Comparison of ENCODE assay signal across 8 cellular contexts in the genomic region with DNA sequence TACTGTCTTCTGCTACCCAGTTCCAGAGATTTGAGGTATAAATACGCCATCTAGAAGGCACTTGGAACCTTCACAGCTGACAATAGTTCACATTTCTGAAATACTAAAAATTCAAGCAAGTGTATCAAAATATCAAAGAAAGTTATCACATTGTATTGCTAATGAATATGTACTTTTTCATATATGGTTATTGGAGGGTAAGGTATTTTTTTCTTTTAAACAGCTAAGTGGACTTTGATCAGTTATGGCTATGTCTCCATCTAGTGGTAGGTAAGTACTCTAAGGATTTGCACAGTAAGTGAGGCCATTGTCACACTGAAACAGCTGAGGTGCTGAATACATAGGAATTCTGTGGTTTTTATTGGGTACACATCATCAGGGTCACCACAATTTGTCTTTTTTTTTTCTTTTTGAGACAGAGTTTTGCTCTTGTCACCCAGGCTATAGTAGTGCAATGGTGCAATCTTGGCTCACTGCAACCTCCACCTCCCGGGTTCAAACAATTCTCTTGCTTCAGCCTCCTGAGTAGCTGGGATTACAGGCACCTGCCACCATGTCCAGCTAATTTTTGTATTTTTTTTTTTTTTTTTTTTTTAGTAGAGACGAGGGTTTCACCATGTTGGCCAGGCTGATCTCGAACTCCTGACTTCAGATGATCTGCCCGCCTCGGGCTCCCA. TPM values are rescaled to one million over a fixed set of nuclear protein-coding genes. Genes with fewer than 3 reads are reported as not detected.
DNase-seq lines count a peak whose midpoint lies in the region; ATAC-seq and TF ChIP-seq lines count a peak whose summit lies in the region.

No MANE protein-coding gene starts in this region.

- peaks cover 3% of the 10 kb centered on the region for H3K27me3 Mint-ChIP-seq in endodermal cell (ENCODE audit: insufficient read depth)

- no peak overlapping the region for H3K27ac ChIP-seq in endodermal cell (ENCODE audit: low read depth, low read length)
- H3K27ac ChIP-seq in mesendoderm (ENCODE audit: low read depth, low read length), result no peak overlapping the region

- H2BK5ac ChIP-seq in mesendoderm (ENCODE audit: low read length), result no peak overlapping the region

- H3K4me3 ChIP-seq in endodermal cell (ENCODE audit: low read length) (no peak overlapping the region), mesendoderm (ENCODE audit: low read length) (no peak overlapping the region)

- H3K4me1 Mint-ChIP-seq in endodermal cell, result no peaks in the 10 kb centered on the region

- peak; percentile 93 for TF ChIP-seq CTCF in endodermal cell (conservative IDR thresholded peaks at IDR 0.05)

- ATAC-seq in GM18867 (IDR thresholded peaks at IDR 0.05; ENCODE audit: unreplicated experiment) (peak; percentile 73), GM18873 (IDR thresholded peaks at IDR 0.05; ENCODE audit: low FRiP score, unreplicated experiment) (no peak), HG03457 (IDR thresholded peaks at IDR 0.05; ENCODE audit: unreplicated experiment) (no peak)

- no peaks in the 10 kb centered on the region for H3K9me3 Mint-ChIP-seq in endodermal cell

- no peak overlapping the region for H3K9ac ChIP-seq in endodermal cell (ENCODE audit: extremely low read depth, low read length, poor library complexity, severe bottlenecking)
- no peak overlapping the region for H3K9ac ChIP-seq in mesendoderm (ENCODE audit: low read length)

- no peak overlapping the region for H2AK5ac ChIP-seq in mesendoderm (ENCODE audit: low read length)

- 80 to 100% methylated on average over 1 to 6 of the region's 6 CpGs for WGBS in endodermal cell (ENCODE audit: insufficient coverage in 1 of 2, insufficient read length in 1 of 2), 2 experiments
- WGBS in mesendoderm (ENCODE audit: extremely low coverage, insufficient coverage, low lambda C conversion rate), result no CpG with 5 or more reads among the region's 6 CpGs

- H3K27me3 ChIP-seq in endodermal cell (ENCODE audit: control insufficient read depth, insufficient read depth, low read length, poor library complexity, severe bottlenecking) (peaks cover 5% of the 10 kb centered on the region), mesendoderm (ENCODE audit: insufficient read depth, low read length, poor library complexity) (no peaks in the 10 kb centered on the region)

- H3K36me3 Mint-ChIP-seq in endodermal cell (ENCODE audit: low read depth), result no peaks in the 10 kb centered on the region

- no peaks in the 10 kb centered on the region for H3K79me1 ChIP-seq in mesendoderm (ENCODE audit: low read length)

- H3K4me2 ChIP-seq in mesendoderm (ENCODE audit: low read length), result no peak overlapping the region

- H3K36me3 ChIP-seq in endodermal cell (ENCODE audit: control insufficient read depth, insufficient read depth, low read length), result no peaks in the 10 kb centered on the region
- no peaks in the 10 kb centered on the region for H3K36me3 ChIP-seq in mesendoderm (ENCODE audit: control insufficient read depth, insufficient read depth, low read length)

- H3K56ac ChIP-seq in mesendoderm (ENCODE audit: low read length), result no peak overlapping the region

- no peak overlapping the region for H4K5ac ChIP-seq in mesendoderm (ENCODE audit: low read length)

- no peaks in the 10 kb centered on the region for H3K4me1 ChIP-seq in endodermal cell (ENCODE audit: control insufficient read depth, insufficient read depth, low read length)
- no peaks in the 10 kb centered on the region for H3K4me1 ChIP-seq in mesendoderm (ENCODE audit: control insufficient read depth, low read depth, low read length)

- no peak overlapping the region for H2BK15ac ChIP-seq in mesendoderm (replicated peaks; ENCODE audit: low read depth)

- no peak overlapping the region for H2BK120ac ChIP-seq in mesendoderm (ENCODE audit: low read depth, low read length)

- H3K4me3 Mint-ChIP-seq in endodermal cell, result no peak overlapping the region

- H3K9me3 ChIP-seq in endodermal cell (ENCODE audit: control insufficient read depth, low read length), result no peaks in the 10 kb centered on the region

- no peak overlapping the region for H3K18ac ChIP-seq in mesendoderm (ENCODE audit: low read length)

- DNase-seq in AG08396 (ENCODE audit: low spot score) (peak; percentile 60), M059J (ENCODE audit: low read depth) (peak; percentile 79), RPMI7951 (ENCODE audit: low read depth) (peak; percentile 57), endodermal cell (no peak), mesendoderm (peak; percentile 67)

- H3K79me2 ChIP-seq in mesendoderm (ENCODE audit: control insufficient read depth, insufficient read depth, low read length), result no peaks in the 10 kb centered on the region

- no peak overlapping the region for H3K23ac ChIP-seq in mesendoderm (ENCODE audit: low read length)

- H3K4ac ChIP-seq in mesendoderm (ENCODE audit: low read depth, low read length), result no peak overlapping the region

- no peak overlapping the region for H4K8ac ChIP-seq in mesendoderm (ENCODE audit: low read depth, low read length)

- H3K27ac Mint-ChIP-seq in endodermal cell, result no peak overlapping the region

RNA-seq across cellular contexts. Expression of a gene that starts 49.1 kb away (rescaled TPM):
- total RNA-seq in M059J (2014; rRNA removed; shearing (Covaris generic)), result not detected in 2 replicates
- total RNA-seq in RPMI7951 (2014; rRNA removed; shearing (Covaris generic)), result not detected in 2 replicates
- total RNA-seq in endodermal cell, result 1 to 10 TPM in 1 of 2 donors, under 1 TPM in 1; 0.48 to 2.1 TPM
- 0.36 TPM for polyA plus RNA-seq in endodermal cell (2013, experiment 1 of 2)
- polyA plus RNA-seq in endodermal cell (2013, experiment 2 of 2), result not detected
- 0.51 TPM for polyA plus RNA-seq in mesendoderm (2013, experiment 1 of 2)
- polyA plus RNA-seq in mesendoderm (2013, experiment 2 of 2), result 0.57 TPM
